In the genomic region with DNA sequence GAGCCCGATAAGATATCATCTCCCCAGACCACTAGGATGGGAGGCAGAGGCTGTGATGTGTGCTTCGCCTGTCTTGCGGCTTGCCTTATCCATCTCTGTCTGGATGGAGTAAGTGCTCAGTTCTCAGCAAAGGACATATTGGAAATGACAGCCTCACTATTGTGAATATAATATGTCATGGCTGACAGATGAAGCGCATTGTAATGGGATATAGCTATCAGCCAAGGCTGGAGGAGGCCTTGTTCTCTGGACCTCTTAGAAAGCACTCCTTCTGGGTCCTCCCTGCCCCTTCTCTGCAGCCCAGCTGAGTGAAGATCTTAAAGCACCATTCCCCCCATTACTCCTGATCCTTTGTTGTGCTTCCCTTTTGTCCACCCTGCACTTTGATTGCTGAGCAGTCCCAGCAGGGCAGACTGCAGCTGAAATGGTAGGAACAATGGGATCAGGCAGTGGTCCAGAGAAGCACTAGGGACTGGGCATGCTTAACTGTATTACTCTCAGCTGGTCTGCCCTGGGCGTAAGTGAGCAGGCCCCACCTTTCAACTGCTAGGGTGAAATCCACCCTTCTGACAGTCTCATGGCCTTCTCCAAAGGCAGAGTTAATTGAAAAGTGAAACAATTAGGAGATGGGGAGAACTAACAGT, we compare ENCODE assay signal across 15 cellular contexts.
DNase-seq lines count a peak whose midpoint lies in the region; ATAC-seq and TF ChIP-seq lines count a peak whose summit lies in the region.
"Had no signal": no experiment of that assay in that cellular context is flagged by ENCODE, and none has a peak within 500 bp of the region (broad histone marks: within the 10 kb centered on the region; RNA-seq: fewer than 3 reads in every experiment).

No MANE protein-coding gene starts in this region.

- TF ChIP-seq CTCF in H9 (conservative IDR thresholded peaks at IDR 0.05) (no peak), WTC11 (IDR thresholded peaks at IDR 0.05) (no peak), neural progenitor cell (IDR thresholded peaks at IDR 0.05) (no peak)

- H3K27me3 ChIP-seq in H9 (ENCODE audit: insufficient read depth, low read length) (peaks cover 2% of the 10 kb centered on the region; the same call in 1 of the 2 replicates), neural progenitor cell (no peaks in the 10 kb centered on the region)
- H3K27me3 ChIP-seq: heart left ventricle, sigmoid colon had no signal

- H3K14ac ChIP-seq in H9 (ENCODE audit: insufficient read depth, low read length): no peak overlapping the region

- H3K79me2 ChIP-seq in H9 (ENCODE audit: insufficient read depth, low read length) (no peaks in the 10 kb centered on the region), neural progenitor cell (ENCODE audit: low read depth) (peaks cover 7% of the 10 kb centered on the region)

- no peaks in the 10 kb centered on the region for H3K36me3 ChIP-seq in neural progenitor cell

- H3K4me3 ChIP-seq in neural progenitor cell: no peak overlapping the region
- H3K4me3 ChIP-seq: heart left ventricle, sigmoid colon had no signal

- no peak overlapping the region for H2BK120ac ChIP-seq in H9 (ENCODE audit: low read depth, low read length, poor library complexity, severe bottlenecking)

- H4K5ac ChIP-seq in H9 (ENCODE audit: insufficient read length, low read depth, low read length): no peak overlapping the region

- H2AFZ ChIP-seq in H9 (ENCODE audit: low read length) (no peak overlapping the region), neural progenitor cell (replicated peaks) (no peak overlapping the region)

- DNase-seq in H9: peak; percentile 29
- DNase-seq in NCI-H187 treated with DMSO at 0.1 percent for 48 hours (lab: John Stamatoyannopoulos, UW): peak; percentile 67
- DNase-seq in WTC11 (ENCODE audit: low spot score): no peak
- peak; percentile 84 for DNase-seq in neural progenitor cell (ENCODE audit: low spot score)
- no peak for DNase-seq in NCI-H1694 (lab: John Stamatoyannopoulos, UW)
- DNase-seq in T-helper 2 cell treated with Interferon-gamma antibody and Interleukin-4, amounts not matched to agents 5 μg/mL and 100 μg/mL, for 36 hours (ENCODE audit: low spot score): no peak
- DNase-seq: activated CD4-positive, alpha-beta T cell treated with anti-CD3 and anti-CD28 coated beads for 4 hours; activated naive CD8-positive, alpha-beta T cell treated with anti-CD3 and anti-CD28 coated beads, Interleukin-2, amount 50 U/mL, for 24 hours; heart left ventricle; naive B cell; sigmoid colon; stimulated activated CD4-positive, alpha-beta T cell treated with anti-CD3 and anti-CD28 coated beads, Interleukin-4, amount 100 ng/mL, for 4 hours; T-helper 2 cell had no signal

- no peak overlapping the region for H2AK5ac ChIP-seq in H9 (ENCODE audit: insufficient read length, low read length)

- H3K4ac ChIP-seq in H9 (ENCODE audit: low read depth, low read length): no peak overlapping the region

- H4K20me1 ChIP-seq in H9 (ENCODE audit: control insufficient read depth, insufficient read depth, insufficient read length) (no peaks in the 10 kb centered on the region), neural progenitor cell (ENCODE audit: low read depth) (peaks cover 3% of the 10 kb centered on the region)

- H3K27ac Mint-ChIP-seq in H9 (no peak overlapping the region), WTC11 (no peak overlapping the region), neural progenitor cell (peak overlapping the region; percentile 96)
- no peak overlapping the region for H3K27ac Mint-ChIP-seq in T-helper 2 cell treated with Interferon-gamma antibody and Interleukin-4, amounts not matched to agents 5 μg/mL and 100 μg/mL, for 36 hours
- H3K27ac Mint-ChIP-seq: activated naive CD8-positive, alpha-beta T cell treated with anti-CD3 and anti-CD28 coated beads, Interleukin-2, amount 50 U/mL, for 24 hours; stimulated activated memory B cell treated with anti-CD40 and anti-IgM and Interleukin-4, amounts not matched to agents 10 μg/mL and 1 μg/mL and 100 μg/mL, for 72 hours had no signal

- H2BK12ac ChIP-seq in H9 (ENCODE audit: insufficient read length, low read depth, low read length): no peak overlapping the region

- H4K8ac ChIP-seq in H9 (replicated peaks; ENCODE audit: insufficient read length, low read depth, low read length): no peak overlapping the region

- H3K9me3 Mint-ChIP-seq in H9 (no peaks in the 10 kb centered on the region; a peak in 1 of 5 replicates), WTC11 (peaks cover 13% of the 10 kb centered on the region; the same call in 1 of the 2 replicates), neural progenitor cell (peaks cover 14% of the 10 kb centered on the region)
- no peaks in the 10 kb centered on the region for H3K9me3 Mint-ChIP-seq in T-helper 2 cell treated with Interferon-gamma antibody and Interleukin-4, amounts not matched to agents 5 μg/mL and 100 μg/mL, for 36 hours
- H3K9me3 Mint-ChIP-seq: activated naive CD8-positive, alpha-beta T cell treated with anti-CD3 and anti-CD28 coated beads, Interleukin-2, amount 50 U/mL, for 24 hours; stimulated activated memory B cell treated with anti-CD40 and anti-IgM and Interleukin-4, amounts not matched to agents 10 μg/mL and 1 μg/mL and 100 μg/mL, for 72 hours had no signal

- H3K27ac ChIP-seq in H9 (ENCODE audit: insufficient read length, low read depth, low read length) (no peak overlapping the region), neural progenitor cell (peak overlapping the region; percentile 74)
- H3K27ac ChIP-seq: heart left ventricle, sigmoid colon had no signal

- H3K36me3 Mint-ChIP-seq in H9 (ENCODE audit: insufficient read depth in 1 of 3, low read depth in 3 of 3): peaks cover 9 to 11% (median 10%) of the 10 kb centered on the region in 3 experiments
- H3K36me3 Mint-ChIP-seq in WTC11: peaks cover 14% of the 10 kb centered on the region
- peaks cover 20% of the 10 kb centered on the region for H3K36me3 Mint-ChIP-seq in neural progenitor cell
- no peaks in the 10 kb centered on the region for H3K36me3 Mint-ChIP-seq in T-helper 2 cell treated with Interferon-gamma antibody and Interleukin-4, amounts not matched to agents 5 μg/mL and 100 μg/mL, for 36 hours (ENCODE audit: low read depth)

- no peaks in the 10 kb centered on the region for H3K79me1 ChIP-seq in H9 (ENCODE audit: insufficient read depth, low read depth, low read length, poor library complexity, severe bottlenecking)

- no peaks in the 10 kb centered on the region for H3K23me2 ChIP-seq in H9 (ENCODE audit: insufficient read length, low read depth, low read length, poor library complexity, severe bottlenecking)

- no peak overlapping the region for H2BK15ac ChIP-seq in H9 (ENCODE audit: low read depth, low read length)

- POLR2A ChIA-PET in WTC11 (lab: Charles Lee): no interaction called here

- H3K23ac ChIP-seq in H9 (ENCODE audit: insufficient read length, low read depth, low read length): no peak overlapping the region

- no peak overlapping the region for H4K91ac ChIP-seq in H9 (ENCODE audit: insufficient read length, low read depth, low read length)

- H3K4me1 Mint-ChIP-seq in H9 (peaks cover 39 to 44% of the 10 kb centered on the region in 2 experiments), WTC11 (peaks cover 43% of the 10 kb centered on the region), neural progenitor cell (peaks cover 39% of the 10 kb centered on the region)
- peaks cover 2% of the 10 kb centered on the region for H3K4me1 Mint-ChIP-seq in T-helper 2 cell treated with Interferon-gamma antibody and Interleukin-4, amounts not matched to agents 5 μg/mL and 100 μg/mL, for 36 hours (ENCODE audit: low read depth)
- H3K4me1 Mint-ChIP-seq: activated naive CD8-positive, alpha-beta T cell treated with anti-CD3 and anti-CD28 coated beads, Interleukin-2, amount 50 U/mL, for 24 hours had no signal

- ATAC-seq in WTC11 (peak; percentile 79), GM19351 (IDR thresholded peaks at IDR 0.05; ENCODE audit: unreplicated experiment) (no peak)
- ATAC-seq: activated naive CD8-positive, alpha-beta T cell treated with anti-CD3 and anti-CD28 coated beads, Interleukin-2, amount 50 U/mL, for 24 hours; heart left ventricle; stimulated activated memory B cell treated with anti-CD40 and anti-IgM and Interleukin-4, amounts not matched to agents 10 μg/mL and 1 μg/mL and 100 μg/mL, for 72 hours had no signal

- no peak overlapping the region for H2BK20ac ChIP-seq in H9 (ENCODE audit: low read depth, low read length, poor library complexity, severe bottlenecking)

- no peak overlapping the region for H3T11ph ChIP-seq in H9 (ENCODE audit: low read length)

- H3K4me1 ChIP-seq in H9 (ENCODE audit: insufficient read depth, low read length): peaks cover 9% of the 10 kb centered on the region; the same call in 1 of the 2 replicates
- peaks cover 53% of the 10 kb centered on the region for H3K4me1 ChIP-seq in neural progenitor cell

- H3K9me3 ChIP-seq in H9 (ENCODE audit: control insufficient read depth, low read depth, low read length): no peaks in the 10 kb centered on the region
- no peaks in the 10 kb centered on the region for H3K9me3 ChIP-seq in neural progenitor cell (ENCODE audit: low read depth)
- H3K9me3 ChIP-seq: heart left ventricle, sigmoid colon had no signal

- WGBS in H9 (ENCODE audit: extremely low coverage, insufficient read length, low lambda C conversion rate): no CpG with 5 or more reads among the region's 5 CpGs

- no peak overlapping the region for H3K9ac ChIP-seq in H9 (ENCODE audit: extremely low read depth, insufficient read length, low read length)
- H3K9ac ChIP-seq in neural progenitor cell: no peak overlapping the region

- no peak overlapping the region for H3K18ac ChIP-seq in H9 (ENCODE audit: insufficient read length, low read depth, low read length)

- H3K4me3 Mint-ChIP-seq in H9: no peak overlapping the region; a peak in 1 of 5 replicates
- H3K4me3 Mint-ChIP-seq in WTC11: no peak overlapping the region
- H3K4me3 Mint-ChIP-seq in neural progenitor cell: no peak overlapping the region
- H3K4me3 Mint-ChIP-seq in T-helper 2 cell treated with Interferon-gamma antibody and Interleukin-4, amounts not matched to agents 5 μg/mL and 100 μg/mL, for 36 hours: no peak overlapping the region
- H3K4me3 Mint-ChIP-seq: activated naive CD8-positive, alpha-beta T cell treated with anti-CD3 and anti-CD28 coated beads, Interleukin-2, amount 50 U/mL, for 24 hours; naive B cell; stimulated activated memory B cell treated with anti-CD40 and anti-IgM and Interleukin-4, amounts not matched to agents 10 μg/mL and 1 μg/mL and 100 μg/mL, for 72 hours had no signal

- H3F3A ChIP-seq in neural progenitor cell (ENCODE audit: low read depth): peaks cover 42% of the 10 kb centered on the region

- no peak overlapping the region for H2BK5ac ChIP-seq in H9 (ENCODE audit: insufficient read length, low read length)

- peaks cover 92% of the 10 kb centered on the region for H3K27me3 Mint-ChIP-seq in H9 (ENCODE audit: low read depth)
- peaks cover 33% of the 10 kb centered on the region for H3K27me3 Mint-ChIP-seq in WTC11 (ENCODE audit: low read depth)
- peaks cover 3% of the 10 kb centered on the region for H3K27me3 Mint-ChIP-seq in neural progenitor cell (ENCODE audit: insufficient read depth, low read depth)
- H3K27me3 Mint-ChIP-seq in T-helper 2 cell treated with Interferon-gamma antibody and Interleukin-4, amounts not matched to agents 5 μg/mL and 100 μg/mL, for 36 hours (ENCODE audit: low read depth): peaks cover 2% of the 10 kb centered on the region
- H3K27me3 Mint-ChIP-seq: activated naive CD8-positive, alpha-beta T cell treated with anti-CD3 and anti-CD28 coated beads, Interleukin-2, amount 50 U/mL, for 24 hours; naive B cell; stimulated activated memory B cell treated with anti-CD40 and anti-IgM and Interleukin-4, amounts not matched to agents 10 μg/mL and 1 μg/mL and 100 μg/mL, for 72 hours had no signal

- CTCF ChIA-PET in WTC11 (lab: Charles Lee): interaction anchor here (1.7 kb wide), 1 partner anchor 267 kb away, joined by 7 read pairs; no protein-coding TSS in a partner anchor

- H3K4me2 ChIP-seq in H9 (ENCODE audit: insufficient read depth, insufficient read length, low read length) (no peak overlapping the region), neural progenitor cell (peak overlapping the region; percentile 38)

- H3K56ac ChIP-seq in H9 (ENCODE audit: insufficient read length, low read depth, low read length): no peak overlapping the region

Comparison
In these comparisons a context has a peak if more than half of its experiments do, and no peak if none do; other contexts are left out.
1. DNase-seq: peak in H9 (single experiment), NCI-H187 treated with DMSO at 0.1 percent for 48 hours (single experiment) and neural progenitor cell (single experiment); none in WTC11 (single experiment), NCI-H1694 (single experiment) and T-helper 2 cell treated with Interferon-gamma antibody and Interleukin-4, amounts not matched to agents 5 μg/mL and 100 μg/mL, for 36 hours (single experiment).